In genomic region chr6:2768696-2769095, GRCh38 we compare ENCODE assay signal across 8 cellular contexts. TPM values are rescaled to one million over a fixed set of nuclear protein-coding genes. Genes with fewer than 3 reads are reported as not detected.
A peak's percentile ranks its signal among the peaks of the same experiment; 100 is the strongest.
DNase-seq lines count a peak whose midpoint lies in the region; TF ChIP-seq lines count a peak whose summit lies in the region.

No MANE protein-coding gene starts in this region.

- H2AK5ac ChIP-seq in H9 (ENCODE audit: insufficient read length, low read length) = no peak overlapping the region
- no peak overlapping the region for H2AK5ac ChIP-seq in mesenchymal stem cell (ENCODE audit: low read length, severe bottlenecking)

- peaks cover 0 to 3% of the 10 kb centered on the region in 2 experiments; a peak in 2 of 5 replicates for H3K9me3 Mint-ChIP-seq in H9
- no peaks in the 10 kb centered on the region for H3K9me3 Mint-ChIP-seq in activated naive CD8-positive, alpha-beta T cell (ENCODE audit: low read depth)

- H2BK5ac ChIP-seq in H9 (ENCODE audit: insufficient read length, low read length) = no peak overlapping the region
- no peak overlapping the region for H2BK5ac ChIP-seq in mesenchymal stem cell (ENCODE audit: low read depth, low read length, poor library complexity, severe bottlenecking)

- no peak overlapping the region for H3K27ac Mint-ChIP-seq in H9
- H3K27ac Mint-ChIP-seq in activated naive CD8-positive, alpha-beta T cell = no peak overlapping the region

- H3K4me1 Mint-ChIP-seq in H9 = peaks cover 41 to 46% of the 10 kb centered on the region in 2 experiments
- peaks cover 64% of the 10 kb centered on the region for H3K4me1 Mint-ChIP-seq in activated naive CD8-positive, alpha-beta T cell (ENCODE audit: low read depth)

- H4K91ac ChIP-seq in H9 (ENCODE audit: insufficient read length, low read depth, low read length) = no peak overlapping the region
- no peak overlapping the region for H4K91ac ChIP-seq in mesenchymal stem cell (ENCODE audit: low read length)

- peaks cover 3% of the 10 kb centered on the region; the same call in 1 of the 2 replicates for H3K4me1 ChIP-seq in H9 (ENCODE audit: insufficient read depth, low read length)
- peaks cover 13% of the 10 kb centered on the region for H3K4me1 ChIP-seq in mesenchymal stem cell (ENCODE audit: control insufficient read depth, insufficient read depth, low read depth, low read length)

- H3K23ac ChIP-seq in H9 (ENCODE audit: insufficient read length, low read depth, low read length) (no peak overlapping the region), mesenchymal stem cell (ENCODE audit: low read length in 2 of 2) (no peak overlapping the region)

- no CpG with 5 or more reads among the region's 6 CpGs for WGBS in H9 (ENCODE audit: extremely low coverage, insufficient read length, low lambda C conversion rate)
- 94% methylated on average over 3 of the region's 6 CpGs for WGBS in mesenchymal stem cell

- no peak overlapping the region for H3K14ac ChIP-seq in H9 (ENCODE audit: insufficient read depth, low read length)
- no peak overlapping the region for H3K14ac ChIP-seq in mesenchymal stem cell (ENCODE audit: low read length in 2 of 2)

- no peaks in the 10 kb centered on the region for H3K9me3 ChIP-seq in H9 (ENCODE audit: control insufficient read depth, low read depth, low read length)
- no peaks in the 10 kb centered on the region for H3K9me3 ChIP-seq in mesenchymal stem cell (ENCODE audit: control insufficient read depth, low read length)

- H3K27ac ChIP-seq in H9 (ENCODE audit: insufficient read length, low read depth, low read length) = no peak overlapping the region
- H3K27ac ChIP-seq in mesenchymal stem cell (ENCODE audit: low read length, poor library complexity, severe bottlenecking) = no peak overlapping the region

- no peaks in the 10 kb centered on the region for H3K27me3 Mint-ChIP-seq in H9 (ENCODE audit: low read depth)
- no peaks in the 10 kb centered on the region for H3K27me3 Mint-ChIP-seq in activated naive CD8-positive, alpha-beta T cell

- peak overlapping the region; percentile 92 for H3K4me3 ChIP-seq in AG10803 (ENCODE audit: low read length)
- peak overlapping the region in 1 of 2 experiments; percentile 95 for H3K4me3 ChIP-seq in mesenchymal stem cell (ENCODE audit: insufficient read depth in 1 of 2, low read depth in 1 of 2, low read length in 2 of 2)

- no peak overlapping the region for H4K5ac ChIP-seq in H9 (ENCODE audit: insufficient read length, low read depth, low read length)

- no peak overlapping the region for H3T11ph ChIP-seq in H9 (ENCODE audit: low read length)

- DNase-seq in AG10803 (ENCODE audit: low read depth) (no peak), H9 (no peak), mesenchymal stem cell (no peak), NCI-H226 (no peak), NCI-H345 (lab: John Stamatoyannopoulos, UW) (no peak), NCI-H2171 treated with DMSO at 0.1 percent for 48 hours (lab: John Stamatoyannopoulos, UW) (no peak)
- no peak for DNase-seq in stimulated activated naive CD4-positive, alpha-beta T cell treated with Interleukin-2 at 50 U/mL for 16 hours (lab: John Stamatoyannopoulos, UW)

- no peak overlapping the region for H3K9ac ChIP-seq in H9 (ENCODE audit: extremely low read depth, insufficient read length, low read length)
- H3K9ac ChIP-seq in mesenchymal stem cell (ENCODE audit: low read length) = peak overlapping the region; percentile 95

- H3K4ac ChIP-seq in H9 (ENCODE audit: low read depth, low read length) (no peak overlapping the region), mesenchymal stem cell (ENCODE audit: low read depth in 1 of 2, low read length in 2 of 2) (no peak overlapping the region)

- no peaks in the 10 kb centered on the region for H4K20me1 ChIP-seq in H9 (ENCODE audit: control insufficient read depth, insufficient read depth, insufficient read length)

- H2AFZ ChIP-seq in H9 (ENCODE audit: low read length) (no peak overlapping the region), mesenchymal stem cell (ENCODE audit: low read depth, low read length) (no peak overlapping the region)

- H4K8ac ChIP-seq in H9 (replicated peaks; ENCODE audit: insufficient read length, low read depth, low read length) (no peak overlapping the region), mesenchymal stem cell (ENCODE audit: low read length) (no peak overlapping the region)

- peaks cover 20% of the 10 kb centered on the region; the same call in 1 of the 2 replicates for H3K79me2 ChIP-seq in H9 (ENCODE audit: insufficient read depth, low read length)

- H3K27me3 ChIP-seq in H9 (ENCODE audit: insufficient read depth, low read length) (no peaks in the 10 kb centered on the region), mesenchymal stem cell (ENCODE audit: control insufficient read depth in 1 of 2, insufficient read depth in 1 of 2, low read length in 2 of 2) (no peaks in the 10 kb centered on the region)

- H2BK120ac ChIP-seq in H9 (ENCODE audit: low read depth, low read length, poor library complexity, severe bottlenecking) (no peak overlapping the region), mesenchymal stem cell (ENCODE audit: low read depth, low read length) (no peak overlapping the region)

- no peak overlapping the region for H3K18ac ChIP-seq in H9 (ENCODE audit: insufficient read length, low read depth, low read length)
- H3K18ac ChIP-seq in mesenchymal stem cell (ENCODE audit: low read depth in 1 of 2, low read length in 2 of 2) = no peak overlapping the region

- H3K4me2 ChIP-seq in H9 (ENCODE audit: insufficient read depth, insufficient read length, low read length) (peak overlapping the region; percentile 97), mesenchymal stem cell (ENCODE audit: low read length, poor library complexity, severe bottlenecking) (no peak overlapping the region)

- no peak overlapping the region for H2BK15ac ChIP-seq in H9 (ENCODE audit: low read depth, low read length)
- no peak overlapping the region for H2BK15ac ChIP-seq in mesenchymal stem cell (ENCODE audit: low read depth, poor library complexity, severe bottlenecking)

- H3K79me1 ChIP-seq in H9 (ENCODE audit: insufficient read depth, low read depth, low read length, poor library complexity, severe bottlenecking) (peaks cover 2% of the 10 kb centered on the region), mesenchymal stem cell (replicated peaks; ENCODE audit: low read length, poor library complexity, severe bottlenecking) (peaks cover 5% of the 10 kb centered on the region)

- TF ChIP-seq CTCF in AG10803 (conservative IDR thresholded peaks at IDR 0.05; ENCODE audit: low read length) (no peak), H9 (conservative IDR thresholded peaks at IDR 0.05) (no peak)

- peaks cover 9 to 20% (median 12%) of the 10 kb centered on the region in 3 experiments; a peak in 6 of 7 replicates for H3K36me3 Mint-ChIP-seq in H9 (ENCODE audit: insufficient read depth in 1 of 3, low read depth in 3 of 3)
- peaks cover 5% of the 10 kb centered on the region for H3K36me3 Mint-ChIP-seq in activated naive CD8-positive, alpha-beta T cell

- H3K23me2 ChIP-seq in H9 (ENCODE audit: insufficient read length, low read depth, low read length, poor library complexity, severe bottlenecking) = peaks cover 11% of the 10 kb centered on the region

- H2BK20ac ChIP-seq in H9 (ENCODE audit: low read depth, low read length, poor library complexity, severe bottlenecking) = no peak overlapping the region

- no peak overlapping the region for H2BK12ac ChIP-seq in H9 (ENCODE audit: insufficient read length, low read depth, low read length)
- H2BK12ac ChIP-seq in mesenchymal stem cell (ENCODE audit: low read length in 2 of 2) = no peak overlapping the region

- no peak overlapping the region for H3K56ac ChIP-seq in H9 (ENCODE audit: insufficient read length, low read depth, low read length)

- peak overlapping the region; percentile 20 to 91; a peak in 3 of 5 replicates for H3K4me3 Mint-ChIP-seq in H9
- peak overlapping the region; percentile 89 for H3K4me3 Mint-ChIP-seq in activated naive CD8-positive, alpha-beta T cell

- H3K36me3 ChIP-seq in mesenchymal stem cell (ENCODE audit: control insufficient read depth in 1 of 2, insufficient read depth in 2 of 2, low read depth in 1 of 2, low read length in 2 of 2) = peaks cover 9 to 33% of the 10 kb centered on the region in 2 experiments

RNA-seq across cellular contexts. Expression of gene WRNIP1, which starts 3.5 kb away (rescaled TPM):
- 38.1 and 40.0 TPM in 2 replicates for total RNA-seq in H9 (2021)
- polyA plus RNA-seq in mesenchymal stem cell (2013, experiment 1 of 2) = 19.5 TPM
- 21.4 TPM for polyA plus RNA-seq in mesenchymal stem cell (2013, experiment 2 of 2)

RNA-seq across cellular contexts. Expression of gene MYLK4, which starts 18.0 kb away (rescaled TPM):
- total RNA-seq in H9 (2021) = 0.28 and 0.44 TPM in 2 replicates
- 0.23 TPM for polyA plus RNA-seq in mesenchymal stem cell (2013, experiment 1 of 2)
- polyA plus RNA-seq in mesenchymal stem cell (2013, experiment 2 of 2) = 0.25 TPM
